9 cellular contexts compared by ENCODE assay signal in the genomic region with DNA sequence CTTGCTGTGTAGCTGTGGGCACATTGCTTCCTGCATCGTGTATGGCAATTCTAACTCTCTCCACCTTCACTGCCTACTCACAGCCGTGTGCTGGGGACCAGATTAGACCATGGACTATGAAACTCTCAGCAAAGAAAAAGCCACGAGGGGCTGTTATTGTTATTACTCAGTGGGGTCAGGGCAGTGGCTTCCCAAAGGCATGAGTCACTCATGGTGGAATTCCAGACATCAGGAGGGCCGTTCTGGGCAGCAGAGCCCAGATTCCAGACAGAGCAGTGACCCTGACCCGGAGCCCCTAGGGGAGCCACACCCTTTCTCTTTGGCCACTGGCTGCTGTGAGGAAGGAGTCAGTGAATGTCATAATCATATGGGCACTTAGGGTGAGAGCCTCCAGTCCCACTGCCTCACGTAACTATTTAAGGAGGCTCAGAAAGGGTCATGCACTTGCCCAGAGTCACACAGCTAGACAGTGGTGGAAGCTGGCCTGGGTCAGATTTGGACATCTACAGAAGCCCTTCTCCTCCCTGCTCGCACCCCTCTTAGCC. TPM values are rescaled to one million over a fixed set of nuclear protein-coding genes. Genes with fewer than 3 reads are reported as not detected.
DNase-seq lines count a peak whose midpoint lies in the region; ATAC-seq and TF ChIP-seq lines count a peak whose summit lies in the region.
"Had no signal": no experiment of that assay in that cellular context is flagged by ENCODE, and none has a peak within 500 bp of the region (broad histone marks: within the 10 kb centered on the region; RNA-seq: fewer than 3 reads in every experiment).

No MANE protein-coding gene starts in this region.

- H3K4me3 ChIP-seq in HUES48 (ENCODE audit: low read depth, low read length) = no peak overlapping the region
- no peak overlapping the region for H3K4me3 ChIP-seq in cardiac fibroblast (replicated peaks in 1 of 2; ENCODE audit: low read depth in 2 of 2, low read length in 2 of 2)
- H3K4me3 ChIP-seq in kidney epithelial cell (ENCODE audit: low read depth, low read length) = no peak overlapping the region
- no peak overlapping the region for H3K4me3 ChIP-seq in tibial artery

- no peak overlapping the region for H3K27ac Mint-ChIP-seq in activated CD4-positive, alpha-beta T cell treated with anti-CD3 and anti-CD28 coated beads, Interleukin-2, amount 10 ng/mL, durations not matched to agents 7 days and 5 days
- H3K27ac Mint-ChIP-seq in immature natural killer cell = no peak overlapping the region
- H3K27ac Mint-ChIP-seq: activated CD8-positive, alpha-beta memory T cell treated with anti-CD3 and anti-CD28 coated beads, Interleukin-2, amount 10 ng/mL, durations not matched to agents 7 days and 5 days had no signal

- CTCF ChIA-PET in activated CD4-positive, alpha-beta T cell treated with anti-CD3 and anti-CD28 coated beads, Interleukin-2, amount 10 ng/mL, durations not matched to agents 7 days and 5 days (lab: Charles Lee) = no interaction called here

- DNase-seq in cardiac fibroblast (ENCODE audit: low read depth in 2 of 2) (peak; percentile 97), kidney epithelial cell (ENCODE audit: low read depth) (peak; percentile 94), tibial artery (peak; percentile 96 to 98), globus pallidus (ENCODE audit: low spot score) (no peak), immature natural killer cell (no peak)
- no peak for DNase-seq in activated CD4-positive, alpha-beta T cell treated with anti-CD3 and anti-CD28 coated beads, Interleukin-2, amount 10 ng/mL, durations not matched to agents 7 days and 5 days
- DNase-seq: activated CD8-positive, alpha-beta memory T cell treated with anti-CD3 and anti-CD28 coated beads, Interleukin-2, amount 10 ng/mL, durations not matched to agents 7 days and 5 days had no signal

- no peak for ATAC-seq in HG03342 (IDR thresholded peaks at IDR 0.05; ENCODE audit: unreplicated experiment)
- ATAC-seq: activated CD8-positive, alpha-beta memory T cell treated with anti-CD3 and anti-CD28 coated beads, Interleukin-2, amount 10 ng/mL, durations not matched to agents 7 days and 5 days had no signal

- H3K9me3 ChIP-seq in HUES48 (ENCODE audit: control insufficient read depth, insufficient read depth, low read length) = no peaks in the 10 kb centered on the region
- H3K9me3 ChIP-seq in tibial artery = no peaks in the 10 kb centered on the region

- H3K27me3 Mint-ChIP-seq in activated CD4-positive, alpha-beta T cell treated with anti-CD3 and anti-CD28 coated beads, Interleukin-2, amount 10 ng/mL, durations not matched to agents 7 days and 5 days = no peaks in the 10 kb centered on the region
- peaks cover 0 to 7% (median 0%) of the 10 kb centered on the region in 3 donors for H3K27me3 Mint-ChIP-seq in immature natural killer cell (ENCODE audit: low read depth in 3 of 3)

- H3K27ac ChIP-seq in HUES48 (ENCODE audit: low read depth, low read length) (peak overlapping the region; percentile 43), tibial artery (peak overlapping the region; percentile 83 to 93)

- H3K4me1 ChIP-seq in HUES48 (ENCODE audit: control insufficient read depth, insufficient read depth, low read length) (peaks cover 8% of the 10 kb centered on the region), tibial artery (peaks cover 0 to 84% (median 60%) of the 10 kb centered on the region in 4 donors)

- intact Hi-C loops in tibial artery (cut with DNase I; ENCODE audit: low total_unique reads) = no loop called here

- peaks cover 8% of the 10 kb centered on the region for H3K9me3 Mint-ChIP-seq in activated CD4-positive, alpha-beta T cell treated with anti-CD3 and anti-CD28 coated beads, Interleukin-2, amount 10 ng/mL, durations not matched to agents 7 days and 5 days
- peaks cover 0 to 2% (median 0%) of the 10 kb centered on the region in 6 donors for H3K9me3 Mint-ChIP-seq in immature natural killer cell

- H3K4me3 Mint-ChIP-seq in activated CD4-positive, alpha-beta T cell treated with anti-CD3 and anti-CD28 coated beads, Interleukin-2, amount 10 ng/mL, durations not matched to agents 7 days and 5 days = no peak overlapping the region
- H3K4me3 Mint-ChIP-seq in immature natural killer cell = no peak overlapping the region
- H3K4me3 Mint-ChIP-seq: activated CD8-positive, alpha-beta memory T cell treated with anti-CD3 and anti-CD28 coated beads, Interleukin-2, amount 10 ng/mL, durations not matched to agents 7 days and 5 days had no signal

- TF ChIP-seq CTCF in cardiac fibroblast (IDR thresholded peaks at IDR 0.05; ENCODE audit: low read depth, low read length) (no peak), kidney epithelial cell (IDR thresholded peaks at IDR 0.05; ENCODE audit: insufficient read depth, low read length, poor library complexity, severe bottlenecking) (no peak), tibial artery (IDR thresholded peaks at IDR 0.05) (peak; percentile 4 to 9)

- POLR2A ChIA-PET in activated CD4-positive, alpha-beta T cell treated with anti-CD3 and anti-CD28 coated beads, Interleukin-2, amount 10 ng/mL, durations not matched to agents 7 days and 5 days (lab: Charles Lee) = no interaction called here

- no peaks in the 10 kb centered on the region for H3K27me3 ChIP-seq in HUES48 (ENCODE audit: control insufficient read depth, insufficient read depth, low read length)
- no peaks in the 10 kb centered on the region for H3K27me3 ChIP-seq in kidney epithelial cell (ENCODE audit: control insufficient read depth, insufficient read depth, low read length)
- H3K27me3 ChIP-seq in tibial artery = no peaks in the 10 kb centered on the region

- peaks cover 2% of the 10 kb centered on the region for H3K36me3 Mint-ChIP-seq in activated CD4-positive, alpha-beta T cell treated with anti-CD3 and anti-CD28 coated beads, Interleukin-2, amount 10 ng/mL, durations not matched to agents 7 days and 5 days (ENCODE audit: low read depth)
- no peaks in the 10 kb centered on the region for H3K36me3 Mint-ChIP-seq in immature natural killer cell

- H3K4me1 Mint-ChIP-seq in activated CD4-positive, alpha-beta T cell treated with anti-CD3 and anti-CD28 coated beads, Interleukin-2, amount 10 ng/mL, durations not matched to agents 7 days and 5 days = peaks cover 17% of the 10 kb centered on the region
- no peaks in the 10 kb centered on the region for H3K4me1 Mint-ChIP-seq in immature natural killer cell
- H3K4me1 Mint-ChIP-seq: activated CD8-positive, alpha-beta memory T cell treated with anti-CD3 and anti-CD28 coated beads, Interleukin-2, amount 10 ng/mL, durations not matched to agents 7 days and 5 days had no signal

- H3K36me3 ChIP-seq in HUES48 (ENCODE audit: control insufficient read depth, insufficient read depth, low read length) (no peaks in the 10 kb centered on the region), kidney epithelial cell (ENCODE audit: control insufficient read depth, insufficient read depth, low read length) (no peaks in the 10 kb centered on the region), tibial artery (no peaks in the 10 kb centered on the region)

- H3K9ac ChIP-seq in HUES48 (ENCODE audit: low read depth, low read length) = no peak overlapping the region

RNA-seq across cellular contexts. Expression of gene CCN5, which starts 22.2 kb away (rescaled TPM):
- total RNA-seq in kidney epithelial cell = not detected in 2 replicates
- not detected for total RNA-seq in activated CD4-positive, alpha-beta T cell treated with anti-CD3 and anti-CD28 coated beads, Interleukin-2, amount 10 ng/mL, durations not matched to agents 7 days and 5 days
- not detected for polyA plus RNA-seq in immature natural killer cell
- total RNA-seq: activated CD8-positive, alpha-beta memory T cell treated with anti-CD3 and anti-CD28 coated beads, Interleukin-2, amount 10 ng/mL, durations not matched to agents 7 days and 5 days had no signal

RNA-seq across cellular contexts. Expression of gene ADA, which starts 41.5 kb away (rescaled TPM):
- 18.1 and 19.2 TPM in 2 replicates for total RNA-seq in kidney epithelial cell
- 100 to 1,000 TPM; 103 to 107 TPM for total RNA-seq in activated CD4-positive, alpha-beta T cell treated with anti-CD3 and anti-CD28 coated beads, Interleukin-2, amount 10 ng/mL, durations not matched to agents 7 days and 5 days
- 100 to 1,000 TPM in 2 of 3 donors, 10 to 100 TPM in 1; 96.9 to 150 (median 124) TPM for polyA plus RNA-seq in immature natural killer cell

RNA-seq across cellular contexts. Expression of gene KCNK15, which starts 52.7 kb away (rescaled TPM):
- total RNA-seq in kidney epithelial cell = 2.5 and 2.8 TPM in 2 replicates
- total RNA-seq in activated CD4-positive, alpha-beta T cell treated with anti-CD3 and anti-CD28 coated beads, Interleukin-2, amount 10 ng/mL, durations not matched to agents 7 days and 5 days = not detected
- not detected for polyA plus RNA-seq in immature natural killer cell
- total RNA-seq: activated CD8-positive, alpha-beta memory T cell treated with anti-CD3 and anti-CD28 coated beads, Interleukin-2, amount 10 ng/mL, durations not matched to agents 7 days and 5 days had no signal

Comparison
In these comparisons a context has a peak if more than half of its experiments do, and no peak if none do; other contexts are left out.
1. DNase-seq: peak in cardiac fibroblast (2 of 2), kidney epithelial cell (single experiment) and tibial artery (2 of 2); none in globus pallidus (single experiment), activated CD4-positive, alpha-beta T cell treated with anti-CD3 and anti-CD28 coated beads, Interleukin-2, amount 10 ng/mL, durations not matched to agents 7 days and 5 days (single experiment) and immature natural killer cell (0 of 3).
2. CTCF ChIP-seq: peak in tibial artery (2 of 2); none in cardiac fibroblast (single experiment) and kidney epithelial cell (single experiment).